8 cellular contexts compared by ENCODE assay signal in the genomic region with DNA sequence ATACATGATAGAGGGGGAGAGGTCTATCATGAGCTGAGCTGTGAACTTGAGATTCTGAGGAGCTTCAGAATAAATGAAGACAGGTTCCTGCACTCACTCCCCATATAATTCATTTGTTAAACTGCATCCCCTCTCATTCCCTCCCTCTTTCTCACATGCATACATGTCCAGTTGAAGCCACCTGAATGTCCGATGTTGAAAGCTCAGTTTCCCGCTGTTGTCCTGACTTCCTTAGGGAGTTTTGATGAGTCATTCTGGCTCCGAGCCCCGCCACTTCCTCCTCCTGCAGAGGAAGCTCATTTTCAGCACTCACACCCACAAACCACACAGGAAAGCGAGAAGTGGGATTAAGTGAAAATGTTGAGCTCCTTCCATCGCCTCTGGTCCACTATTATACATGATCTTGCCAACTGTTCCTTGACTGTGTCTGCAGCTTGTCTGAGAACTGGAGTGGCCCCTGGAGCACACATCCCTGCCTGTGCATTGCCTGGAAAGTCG.
A peak's percentile ranks its signal among the peaks of the same experiment; 100 is the strongest.
DNase-seq lines count a peak whose midpoint lies in the region; ATAC-seq lines count a peak whose summit lies in the region.

No MANE protein-coding gene starts in this region.

- no peak overlapping the region for H3K27ac Mint-ChIP-seq in activated naive CD8-positive, alpha-beta T cell treated with anti-CD3 and anti-CD28 coated beads for 36 hours
- H3K27ac Mint-ChIP-seq in stimulated activated memory B cell treated with anti-CD40 and anti-IgM and Interleukin-4, amounts not matched to agents 10 μg/mL and 1 μg/mL and 100 μg/mL, for 72 hours: no peak overlapping the region

- no peak overlapping the region for H3K27ac ChIP-seq in right cardiac atrium (ENCODE audit: low read length)

- H3K4me1 Mint-ChIP-seq in activated T-cell treated with anti-CD3 and anti-CD28 coated beads, Interleukin-2, amount 50 U/mL, for 4 hours (ENCODE audit: low read depth): peaks cover 15% of the 10 kb centered on the region
- peaks cover 9% of the 10 kb centered on the region for H3K4me1 Mint-ChIP-seq in activated naive CD8-positive, alpha-beta T cell treated with anti-CD3 and anti-CD28 coated beads for 36 hours
- H3K4me1 Mint-ChIP-seq in stimulated activated memory B cell treated with anti-CD40 and anti-IgM and Interleukin-4, amounts not matched to agents 10 μg/mL and 1 μg/mL and 100 μg/mL, for 72 hours: peaks cover 11% of the 10 kb centered on the region

- H3K27me3 ChIP-seq in right cardiac atrium (ENCODE audit: control insufficient read depth, insufficient read depth): no peaks in the 10 kb centered on the region

- no peaks in the 10 kb centered on the region for H3K4me1 ChIP-seq in right cardiac atrium (ENCODE audit: control insufficient read depth, insufficient read depth, low read length)

- H3K9me3 Mint-ChIP-seq in activated T-cell treated with anti-CD3 and anti-CD28 coated beads, Interleukin-2, amount 50 U/mL, for 4 hours: no peaks in the 10 kb centered on the region
- no peaks in the 10 kb centered on the region for H3K9me3 Mint-ChIP-seq in activated naive CD8-positive, alpha-beta T cell treated with anti-CD3 and anti-CD28 coated beads for 36 hours
- H3K9me3 Mint-ChIP-seq in stimulated activated memory B cell treated with anti-CD40 and anti-IgM and Interleukin-4, amounts not matched to agents 10 μg/mL and 1 μg/mL and 100 μg/mL, for 72 hours: peaks cover 3% of the 10 kb centered on the region

- H3K36me3 Mint-ChIP-seq in activated T-cell treated with anti-CD3 and anti-CD28 coated beads, Interleukin-2, amount 50 U/mL, for 4 hours (ENCODE audit: insufficient read depth): no peaks in the 10 kb centered on the region
- peaks cover 1% of the 10 kb centered on the region for H3K36me3 Mint-ChIP-seq in activated naive CD8-positive, alpha-beta T cell treated with anti-CD3 and anti-CD28 coated beads for 36 hours
- no peaks in the 10 kb centered on the region for H3K36me3 Mint-ChIP-seq in stimulated activated memory B cell treated with anti-CD40 and anti-IgM and Interleukin-4, amounts not matched to agents 10 μg/mL and 1 μg/mL and 100 μg/mL, for 72 hours

- intact Hi-C loops in right cardiac atrium (cut with DNase I): no loop called here

- no peak for ATAC-seq in activated T-cell treated with anti-CD3 and anti-CD28 coated beads, Interleukin-2, amount 50 U/mL, for 4 hours
- peak; percentile 84 to 92 for ATAC-seq in right cardiac atrium
- ATAC-seq in stimulated activated memory B cell treated with anti-CD40 and anti-IgM and Interleukin-4, amounts not matched to agents 10 μg/mL and 1 μg/mL and 100 μg/mL, for 72 hours: no peak

- peaks cover 4% of the 10 kb centered on the region for H3K27me3 Mint-ChIP-seq in activated T-cell treated with anti-CD3 and anti-CD28 coated beads, Interleukin-2, amount 50 U/mL, for 4 hours (ENCODE audit: low read depth)
- H3K27me3 Mint-ChIP-seq in activated naive CD8-positive, alpha-beta T cell treated with anti-CD3 and anti-CD28 coated beads for 36 hours: peaks cover 13% of the 10 kb centered on the region
- peaks cover 11% of the 10 kb centered on the region for H3K27me3 Mint-ChIP-seq in stimulated activated memory B cell treated with anti-CD40 and anti-IgM and Interleukin-4, amounts not matched to agents 10 μg/mL and 1 μg/mL and 100 μg/mL, for 72 hours

- H3K4me3 ChIP-seq in right cardiac atrium (ENCODE audit: low read length) (no peak overlapping the region), skeletal muscle cell (ENCODE audit: low read depth, low read length) (no peak overlapping the region)

- WGBS in right cardiac atrium: 21% methylated on average over 7 of the region's 7 CpGs

- no peak for DNase-seq in activated T-cell treated with anti-CD3 and anti-CD28 coated beads, Interleukin-2, amount 50 U/mL, for 4 hours
- DNase-seq in activated T-cell treated with anti-CD3 and anti-CD28 coated beads for 4 hours (no peak), HT-29 (ENCODE audit: low spot score) (peak; percentile 55), right cardiac atrium (peak; percentile 84 to 91 (median 86)), skeletal muscle cell (ENCODE audit: low read depth) (peak; percentile 58), GM19240 (ENCODE audit: insufficient read length, low spot score) (no peak)
- DNase-seq in activated naive CD8-positive, alpha-beta T cell treated with anti-CD3 and anti-CD28 coated beads for 36 hours: no peak

- no peaks in the 10 kb centered on the region for H3K9me3 ChIP-seq in right cardiac atrium (ENCODE audit: control insufficient read depth, low read length)

- peak overlapping the region; percentile 29 for H3K4me3 Mint-ChIP-seq in activated T-cell treated with anti-CD3 and anti-CD28 coated beads, Interleukin-2, amount 50 U/mL, for 4 hours
- peak overlapping the region; percentile 38 for H3K4me3 Mint-ChIP-seq in activated naive CD8-positive, alpha-beta T cell treated with anti-CD3 and anti-CD28 coated beads for 36 hours
- H3K4me3 Mint-ChIP-seq in stimulated activated memory B cell treated with anti-CD40 and anti-IgM and Interleukin-4, amounts not matched to agents 10 μg/mL and 1 μg/mL and 100 μg/mL, for 72 hours: no peak overlapping the region

Comparison
In these comparisons a context has a peak if more than half of its experiments do, and no peak if none do; other contexts are left out.
1. ATAC-seq: peak in right cardiac atrium (2 of 2); none in activated T-cell treated with anti-CD3 and anti-CD28 coated beads, Interleukin-2, amount 50 U/mL, for 4 hours (0 of 2) and stimulated activated memory B cell treated with anti-CD40 and anti-IgM and Interleukin-4, amounts not matched to agents 10 μg/mL and 1 μg/mL and 100 μg/mL, for 72 hours (single experiment).
2. DNase-seq: peak in HT-29 (single experiment), right cardiac atrium (3 of 3) and skeletal muscle cell (single experiment); none in activated T-cell treated with anti-CD3 and anti-CD28 coated beads, Interleukin-2, amount 50 U/mL, for 4 hours (single experiment), activated T-cell treated with anti-CD3 and anti-CD28 coated beads for 4 hours (single experiment), activated naive CD8-positive, alpha-beta T cell treated with anti-CD3 and anti-CD28 coated beads for 36 hours (single experiment) and GM19240 (single experiment).